Comparison of ENCODE assay signal across 8 cellular contexts in genomic region chr17:75904749-75905521, GRCh38. TPM values are rescaled to one million over a fixed set of nuclear protein-coding genes. Genes with fewer than 3 reads are reported as not detected.
DNase-seq lines count a peak whose midpoint lies in the region; ATAC-seq, FAIRE-seq and TF ChIP-seq lines count a peak whose summit lies in the region.

TSS of gene MRPL38 (minus strand) at chr17:75904884. CDS start at chr17:75904875, 9 bp downstream.

- H3K27ac ChIP-seq in BLaER1 (peak within 1 kb of the TSS; percentile 88), colonic mucosa (peak within 1 kb of the TSS; percentile 94)

- H3K4me3 ChIP-seq in BLaER1 (peak within 1 kb of the TSS; percentile 88), colonic mucosa (peak within 1 kb of the TSS; percentile 72)

- intact Hi-C loops in colonic mucosa (cut with DNase I), result no loop called here

- DNase-seq in GM19239 (ENCODE audit: insufficient read length, low spot score), result peak; percentile 99
- peak; percentile 92 for DNase-seq in NCI-H524 treated with DMSO at 0.1 percent for 48 hours (lab: John Stamatoyannopoulos, UW)
- DNase-seq in activated CD4-positive, alpha-beta T cell treated with anti-CD3 and anti-CD28 coated beads for 48 hours, result peak; percentile 96
- DNase-seq in colonic mucosa, result peak; percentile 95
- peak; percentile 99 for DNase-seq in left kidney (ENCODE audit: low read depth, low spot score)
- DNase-seq in stimulated activated CD4-positive, alpha-beta T cell treated with anti-CD3 and anti-CD28 coated beads, Interleukin-2, amount 100 ng/mL, for 24 hours, result peak; percentile 95 to 96

- peak; percentile 85 for ATAC-seq in HG03457 (IDR thresholded peaks at IDR 0.05; ENCODE audit: unreplicated experiment)

- H3K9me3 ChIP-seq in BLaER1 (no peaks in the 10 kb centered on the region), colonic mucosa (no peaks in the 10 kb centered on the region)

- no peaks in the 10 kb centered on the region; the same call in 1 of the 2 replicates for H4K20me1 ChIP-seq in BLaER1

- peak; percentile 97 for TF ChIP-seq CTCF in colonic mucosa (IDR thresholded peaks at IDR 0.05)

- peaks cover 31% of the 10 kb centered on the region for H3K36me3 ChIP-seq in BLaER1
- no peaks in the 10 kb centered on the region for H3K36me3 ChIP-seq in colonic mucosa

- peak; percentile 96 for FAIRE-seq in GM19239 (lab: Jason Lieb, UNC)

- H3K4me2 ChIP-seq in BLaER1, result peak within 1 kb of the TSS; percentile 97

- H3K9ac ChIP-seq in BLaER1 (peak within 1 kb of the TSS; percentile 92), colonic mucosa (ENCODE audit: low read depth in 2 of 2, low read length in 2 of 2) (peak within 1 kb of the TSS; percentile 65 to 78)

- H3K4me1 ChIP-seq in BLaER1 (peaks cover 46% of the 10 kb centered on the region), colonic mucosa (peaks cover 5% of the 10 kb centered on the region)

- H3K27me3 ChIP-seq in BLaER1 (no peaks in the 10 kb centered on the region), colonic mucosa (no peaks in the 10 kb centered on the region)

RNA-seq across cellular contexts. Expression of gene MRPL38, which starts in this region (rescaled TPM):
- total RNA-seq in colonic mucosa, result 100 to 1,000 TPM in 1 of 2 donors, 10 to 100 TPM in 1; 88.6 to 190 TPM

Comparison
In these comparisons a context has a peak if more than half of its experiments do, and no peak if none do; other contexts are left out.
1. Peak in every context shown above with its lines: DNase-seq, ATAC-seq, H3K4me3 ChIP-seq and H3K27ac ChIP-seq.